ENCODE assay signal across 1 cellular context in genomic region chr17:17713839-17714238, GRCh38.
TF ChIP-seq lines count a peak whose summit lies in the region.

No MANE protein-coding gene starts in this region.

TF ChIP-seq in HepG2, 621 proteins besides CTCF, POLR2A, EP300 and RAD21 (continued from another document and continues in another):
- TF ChIP-seq, protein P1, sequence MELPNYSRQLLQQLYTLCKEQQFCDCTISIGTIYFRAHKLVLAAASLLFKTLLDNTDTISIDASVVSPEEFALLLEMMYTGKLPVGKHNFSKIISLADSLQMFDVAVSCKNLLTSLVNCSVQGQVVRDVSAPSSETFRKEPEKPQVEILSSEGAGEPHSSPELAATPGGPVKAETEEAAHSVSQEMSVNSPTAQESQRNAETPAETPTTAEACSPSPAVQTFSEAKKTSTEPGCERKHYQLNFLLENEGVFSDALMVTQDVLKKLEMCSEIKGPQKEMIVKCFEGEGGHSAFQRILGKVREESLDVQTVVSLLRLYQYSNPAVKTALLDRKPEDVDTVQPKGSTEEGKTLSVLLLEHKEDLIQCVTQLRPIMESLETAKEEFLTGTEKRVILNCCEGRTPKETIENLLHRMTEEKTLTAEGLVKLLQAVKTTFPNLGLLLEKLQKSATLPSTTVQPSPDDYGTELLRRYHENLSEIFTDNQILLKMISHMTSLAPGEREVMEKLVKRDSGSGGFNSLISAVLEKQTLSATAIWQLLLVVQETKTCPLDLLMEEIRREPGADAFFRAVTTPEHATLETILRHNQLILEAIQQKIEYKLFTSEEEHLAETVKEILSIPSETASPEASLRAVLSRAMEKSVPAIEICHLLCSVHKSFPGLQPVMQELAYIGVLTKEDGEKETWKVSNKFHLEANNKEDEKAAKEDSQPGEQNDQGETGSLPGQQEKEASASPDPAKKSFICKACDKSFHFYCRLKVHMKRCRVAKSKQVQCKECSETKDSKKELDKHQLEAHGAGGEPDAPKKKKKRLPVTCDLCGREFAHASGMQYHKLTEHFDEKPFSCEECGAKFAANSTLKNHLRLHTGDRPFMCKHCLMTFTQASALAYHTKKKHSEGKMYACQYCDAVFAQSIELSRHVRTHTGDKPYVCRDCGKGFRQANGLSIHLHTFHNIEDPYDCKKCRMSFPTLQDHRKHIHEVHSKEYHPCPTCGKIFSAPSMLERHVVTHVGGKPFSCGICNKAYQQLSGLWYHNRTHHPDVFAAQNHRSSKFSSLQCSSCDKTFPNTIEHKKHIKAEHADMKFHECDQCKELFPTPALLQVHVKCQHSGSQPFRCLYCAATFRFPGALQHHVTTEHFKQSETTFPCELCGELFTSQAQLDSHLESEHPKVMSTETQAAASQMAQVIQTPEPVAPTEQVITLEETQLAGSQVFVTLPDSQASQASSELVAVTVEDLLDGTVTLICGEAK (IDR thresholded peaks at IDR 0.05) = no peak
- TF ChIP-seq, protein P1 (CRISPR knock-in tag; IDR thresholded peaks at IDR 0.05) = no peak
- TF ChIP-seq ESRRA (CRISPR knock-in tag; IDR thresholded peaks at IDR 0.05; ENCODE audit: low read depth) (no peak), SUZ12 (IDR thresholded peaks at IDR 0.05; ENCODE audit: low read depth, low read length) (no peak), SAP130 (CRISPR knock-in tag; IDR thresholded peaks at IDR 0.05; ENCODE audit: low read depth) (peak; percentile 34; the same call in 1 of the 2 replicates), MIER3 (CRISPR knock-in tag; IDR thresholded peaks at IDR 0.05; ENCODE audit: borderline replicate concordance) (no peak), HOXA3 (CRISPR knock-in tag; IDR thresholded peaks at IDR 0.05) (peak; percentile 35; the same call in 1 of the 2 replicates), ELF4 (CRISPR knock-in tag; IDR thresholded peaks at IDR 0.05; ENCODE audit: borderline replicate concordance) (no peak), ZNF607 (CRISPR knock-in tag; IDR thresholded peaks at IDR 0.05; ENCODE audit: borderline replicate concordance) (no peak), RXRB (CRISPR knock-in tag; IDR thresholded peaks at IDR 0.05; ENCODE audit: borderline replicate concordance) (0 out of 2 replicates have a peak, but pooled peaks have one; percentile 14), KDM5A (IDR thresholded peaks at IDR 0.05; ENCODE audit: borderline replicate concordance, low read length) (no peak), TSC22D2 (CRISPR knock-in tag; IDR thresholded peaks at IDR 0.05; ENCODE audit: borderline replicate concordance) (no peak), TOE1 (CRISPR knock-in tag; IDR thresholded peaks at IDR 0.05) (no peak), HMGXB3 (CRISPR knock-in tag; IDR thresholded peaks at IDR 0.05; ENCODE audit: borderline replicate concordance) (no peak), PRPF4 (IDR thresholded peaks at IDR 0.05; ENCODE audit: low read depth, low read length, poor library complexity, severe bottlenecking) (no peak), NFKB2 (CRISPR knock-in tag; IDR thresholded peaks at IDR 0.05; ENCODE audit: borderline replicate concordance) (peak; percentile 58; the same call in 1 of the 2 replicates), FOXP4 (CRISPR knock-in tag; IDR thresholded peaks at IDR 0.05) (peak; percentile 41; the same call in 1 of the 2 replicates)
- TF ChIP-seq, protein P2, sequence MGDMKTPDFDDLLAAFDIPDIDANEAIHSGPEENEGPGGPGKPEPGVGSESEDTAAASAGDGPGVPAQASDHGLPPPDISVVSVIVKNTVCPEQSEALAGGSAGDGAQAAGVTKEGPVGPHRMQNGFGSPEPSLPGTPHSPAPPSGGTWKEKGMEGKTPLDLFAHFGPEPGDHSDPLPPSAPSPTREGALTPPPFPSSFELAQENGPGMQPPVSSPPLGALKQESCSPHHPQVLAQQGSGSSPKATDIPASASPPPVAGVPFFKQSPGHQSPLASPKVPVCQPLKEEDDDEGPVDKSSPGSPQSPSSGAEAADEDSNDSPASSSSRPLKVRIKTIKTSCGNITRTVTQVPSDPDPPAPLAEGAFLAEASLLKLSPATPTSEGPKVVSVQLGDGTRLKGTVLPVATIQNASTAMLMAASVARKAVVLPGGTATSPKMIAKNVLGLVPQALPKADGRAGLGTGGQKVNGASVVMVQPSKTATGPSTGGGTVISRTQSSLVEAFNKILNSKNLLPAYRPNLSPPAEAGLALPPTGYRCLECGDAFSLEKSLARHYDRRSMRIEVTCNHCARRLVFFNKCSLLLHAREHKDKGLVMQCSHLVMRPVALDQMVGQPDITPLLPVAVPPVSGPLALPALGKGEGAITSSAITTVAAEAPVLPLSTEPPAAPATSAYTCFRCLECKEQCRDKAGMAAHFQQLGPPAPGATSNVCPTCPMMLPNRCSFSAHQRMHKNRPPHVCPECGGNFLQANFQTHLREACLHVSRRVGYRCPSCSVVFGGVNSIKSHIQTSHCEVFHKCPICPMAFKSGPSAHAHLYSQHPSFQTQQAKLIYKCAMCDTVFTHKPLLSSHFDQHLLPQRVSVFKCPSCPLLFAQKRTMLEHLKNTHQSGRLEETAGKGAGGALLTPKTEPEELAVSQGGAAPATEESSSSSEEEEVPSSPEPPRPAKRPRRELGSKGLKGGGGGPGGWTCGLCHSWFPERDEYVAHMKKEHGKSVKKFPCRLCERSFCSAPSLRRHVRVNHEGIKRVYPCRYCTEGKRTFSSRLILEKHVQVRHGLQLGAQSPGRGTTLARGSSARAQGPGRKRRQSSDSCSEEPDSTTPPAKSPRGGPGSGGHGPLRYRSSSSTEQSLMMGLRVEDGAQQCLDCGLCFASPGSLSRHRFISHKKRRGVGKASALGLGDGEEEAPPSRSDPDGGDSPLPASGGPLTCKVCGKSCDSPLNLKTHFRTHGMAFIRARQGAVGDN (CRISPR knock-in tag; IDR thresholded peaks at IDR 0.05) = peak; percentile 89
- TF ChIP-seq, protein P3, sequence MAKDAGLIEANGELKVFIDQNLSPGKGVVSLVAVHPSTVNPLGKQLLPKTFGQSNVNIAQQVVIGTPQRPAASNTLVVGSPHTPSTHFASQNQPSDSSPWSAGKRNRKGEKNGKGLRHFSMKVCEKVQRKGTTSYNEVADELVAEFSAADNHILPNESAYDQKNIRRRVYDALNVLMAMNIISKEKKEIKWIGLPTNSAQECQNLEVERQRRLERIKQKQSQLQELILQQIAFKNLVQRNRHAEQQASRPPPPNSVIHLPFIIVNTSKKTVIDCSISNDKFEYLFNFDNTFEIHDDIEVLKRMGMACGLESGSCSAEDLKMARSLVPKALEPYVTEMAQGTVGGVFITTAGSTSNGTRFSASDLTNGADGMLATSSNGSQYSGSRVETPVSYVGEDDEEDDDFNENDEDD (CRISPR knock-in tag; IDR thresholded peaks at IDR 0.05; ENCODE audit: borderline replicate concordance) = 0 out of 2 replicates have a peak, but pooled peaks have one; percentile 40
- TF ChIP-seq, protein P4, sequence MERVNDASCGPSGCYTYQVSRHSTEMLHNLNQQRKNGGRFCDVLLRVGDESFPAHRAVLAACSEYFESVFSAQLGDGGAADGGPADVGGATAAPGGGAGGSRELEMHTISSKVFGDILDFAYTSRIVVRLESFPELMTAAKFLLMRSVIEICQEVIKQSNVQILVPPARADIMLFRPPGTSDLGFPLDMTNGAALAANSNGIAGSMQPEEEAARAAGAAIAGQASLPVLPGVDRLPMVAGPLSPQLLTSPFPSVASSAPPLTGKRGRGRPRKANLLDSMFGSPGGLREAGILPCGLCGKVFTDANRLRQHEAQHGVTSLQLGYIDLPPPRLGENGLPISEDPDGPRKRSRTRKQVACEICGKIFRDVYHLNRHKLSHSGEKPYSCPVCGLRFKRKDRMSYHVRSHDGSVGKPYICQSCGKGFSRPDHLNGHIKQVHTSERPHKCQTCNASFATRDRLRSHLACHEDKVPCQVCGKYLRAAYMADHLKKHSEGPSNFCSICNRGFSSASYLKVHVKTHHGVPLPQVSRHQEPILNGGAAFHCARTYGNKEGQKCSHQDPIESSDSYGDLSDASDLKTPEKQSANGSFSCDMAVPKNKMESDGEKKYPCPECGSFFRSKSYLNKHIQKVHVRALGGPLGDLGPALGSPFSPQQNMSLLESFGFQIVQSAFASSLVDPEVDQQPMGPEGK (CRISPR knock-in tag; IDR thresholded peaks at IDR 0.05) = peak; percentile 57
- TF ChIP-seq, protein P5, sequence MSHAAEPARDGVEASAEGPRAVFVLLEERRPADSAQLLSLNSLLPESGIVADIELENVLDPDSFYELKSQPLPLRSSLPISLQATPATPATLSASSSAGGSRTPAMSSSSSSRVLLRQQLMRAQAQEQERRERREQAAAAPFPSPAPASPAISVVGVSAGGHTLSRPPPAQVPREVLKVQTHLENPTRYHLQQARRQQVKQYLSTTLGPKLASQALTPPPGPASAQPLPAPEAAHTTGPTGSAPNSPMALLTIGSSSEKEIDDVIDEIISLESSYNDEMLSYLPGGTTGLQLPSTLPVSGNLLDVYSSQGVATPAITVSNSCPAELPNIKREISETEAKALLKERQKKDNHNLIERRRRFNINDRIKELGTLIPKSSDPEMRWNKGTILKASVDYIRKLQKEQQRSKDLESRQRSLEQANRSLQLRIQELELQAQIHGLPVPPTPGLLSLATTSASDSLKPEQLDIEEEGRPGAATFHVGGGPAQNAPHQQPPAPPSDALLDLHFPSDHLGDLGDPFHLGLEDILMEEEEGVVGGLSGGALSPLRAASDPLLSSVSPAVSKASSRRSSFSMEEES (CRISPR knock-in tag; IDR thresholded peaks at IDR 0.05) = peak; percentile 77; the same call in 1 of the 2 replicates
- TF ChIP-seq, protein P6, sequence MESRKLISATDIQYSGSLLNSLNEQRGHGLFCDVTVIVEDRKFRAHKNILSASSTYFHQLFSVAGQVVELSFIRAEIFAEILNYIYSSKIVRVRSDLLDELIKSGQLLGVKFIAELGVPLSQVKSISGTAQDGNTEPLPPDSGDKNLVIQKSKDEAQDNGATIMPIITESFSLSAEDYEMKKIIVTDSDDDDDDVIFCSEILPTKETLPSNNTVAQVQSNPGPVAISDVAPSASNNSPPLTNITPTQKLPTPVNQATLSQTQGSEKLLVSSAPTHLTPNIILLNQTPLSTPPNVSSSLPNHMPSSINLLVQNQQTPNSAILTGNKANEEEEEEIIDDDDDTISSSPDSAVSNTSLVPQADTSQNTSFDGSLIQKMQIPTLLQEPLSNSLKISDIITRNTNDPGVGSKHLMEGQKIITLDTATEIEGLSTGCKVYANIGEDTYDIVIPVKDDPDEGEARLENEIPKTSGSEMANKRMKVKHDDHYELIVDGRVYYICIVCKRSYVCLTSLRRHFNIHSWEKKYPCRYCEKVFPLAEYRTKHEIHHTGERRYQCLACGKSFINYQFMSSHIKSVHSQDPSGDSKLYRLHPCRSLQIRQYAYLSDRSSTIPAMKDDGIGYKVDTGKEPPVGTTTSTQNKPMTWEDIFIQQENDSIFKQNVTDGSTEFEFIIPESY (CRISPR knock-in tag; IDR thresholded peaks at IDR 0.05) = peak; percentile 69; the same call in 1 of the 2 replicates
